In genomic region chr1:16009030-16009460, GRCh38 we compare ENCODE assay signal across 9 cellular contexts. TPM values are rescaled to one million over a fixed set of nuclear protein-coding genes. Genes with fewer than 3 reads are reported as not detected.
A peak's percentile ranks its signal among the peaks of the same experiment; 100 is the strongest.
DNase-seq lines count a peak whose midpoint lies in the region; ATAC-seq and TF ChIP-seq lines count a peak whose summit lies in the region.
"Had no signal": no experiment of that assay in that cellular context is flagged by ENCODE, and none has a peak within 500 bp of the region (broad histone marks: within the 10 kb centered on the region; RNA-seq: fewer than 3 reads in every experiment).

No MANE protein-coding gene starts in this region.

- no peak overlapping the region for H3K27ac Mint-ChIP-seq in T-helper 17 cell

- peaks cover 3% of the 10 kb centered on the region for H3K4me1 Mint-ChIP-seq in T-helper 17 cell

- H3K36me3 ChIP-seq in GM06990 (ENCODE audit: control insufficient read depth, insufficient read depth, low read length) = no peaks in the 10 kb centered on the region
- no peaks in the 10 kb centered on the region for H3K36me3 ChIP-seq in adrenal gland (replicated peaks in 1 of 2)

- no peak for DNase-seq in GM06990 (ENCODE audit: extremely low read depth, insufficient read length)
- DNase-seq in MV-4-11 (lab: John Stamatoyannopoulos, UW) = peak; percentile 14
- peak; percentile 48 to 62 (median 49) for DNase-seq in T-helper 17 cell
- DNase-seq in adrenal gland = peak; percentile 80 to 94 (median 86)
- DNase-seq in left ventricle myocardium superior = peak; percentile 85
- DNase-seq in sciatic nerve (ENCODE audit: low spot score) = peak; percentile 89

- peak; percentile 67 for ATAC-seq in T-helper 17 cell
- peak; percentile 2 for ATAC-seq in left ventricle myocardium superior
- peak; percentile 72 for ATAC-seq in sciatic nerve
- no peak for ATAC-seq in HG03571 (IDR thresholded peaks at IDR 0.05; ENCODE audit: unreplicated experiment)
- ATAC-seq in GM18520 (IDR thresholded peaks at IDR 0.05; ENCODE audit: unreplicated experiment) = no peak

- intact Hi-C loops in adrenal gland (cut with DNase I) = loop anchor here (5.0 to 10.0 kb wide), 2 partner anchors 38 to 46 kb away; no protein-coding TSS in a partner anchor
- intact Hi-C loops in left ventricle myocardium superior (cut with micrococcal nuclease) = loop anchor here (10.0 kb wide), 1 partner anchor 46 kb away; no protein-coding TSS in a partner anchor
- intact Hi-C loops in sciatic nerve (cut with DNase I) = no loop called here

- TF ChIP-seq CTCF in GM06990 (IDR thresholded peaks at IDR 0.05; ENCODE audit: insufficient read depth, low read length, poor library complexity, severe bottlenecking) (peak; percentile 94), adrenal gland (IDR thresholded peaks at IDR 0.05) (peak; percentile 97 to 98 (median 97))

- H3K36me3 Mint-ChIP-seq in T-helper 17 cell (ENCODE audit: low read depth) = no peaks in the 10 kb centered on the region

- no peak overlapping the region for H3K27ac ChIP-seq in adrenal gland

- H3K27me3 ChIP-seq in GM06990 (replicated peaks; ENCODE audit: control insufficient read depth, insufficient read depth, low read length) (no peaks in the 10 kb centered on the region), adrenal gland (no peaks in the 10 kb centered on the region)

- H3K4me3 Mint-ChIP-seq in T-helper 17 cell = no peak overlapping the region

- WGBS in adrenal gland, 4 donors = 0 to 3% (median 1%) methylated on average over 3 to 4 of the region's 4 CpGs

- H3K9me3 ChIP-seq in T-helper 17 cell (ENCODE audit: control insufficient read depth, low read length, poor library complexity, severe bottlenecking) = no peaks in the 10 kb centered on the region
- H3K9me3 ChIP-seq in adrenal gland (replicated peaks in 1 of 3) = no peaks in the 10 kb centered on the region

- H3K4me3 ChIP-seq in GM06990 (replicated peaks; ENCODE audit: low read depth, low read length) (no peak overlapping the region), adrenal gland (no peak overlapping the region)

- peaks cover 19 to 20% of the 10 kb centered on the region in 2 donors for H3K4me1 ChIP-seq in adrenal gland (replicated peaks in 1 of 2)

- peaks cover 42% of the 10 kb centered on the region for H3K27me3 Mint-ChIP-seq in T-helper 17 cell

- TF ChIP-seq POLR2A in adrenal gland (IDR thresholded peaks at IDR 0.05) = no peak

RNA-seq across cellular contexts. Expression of gene SRARP, which starts 5.0 kb away (rescaled TPM):
- total RNA-seq in T-helper 17 cell = not detected
- total RNA-seq in adrenal gland = not detected
- not detected for polyA plus RNA-seq in adrenal gland
- 0.84 TPM for total RNA-seq in left ventricle myocardium superior
- 0.18 TPM for total RNA-seq in sciatic nerve

RNA-seq across cellular contexts. Expression of gene HSPB7, which starts 8.8 kb away (rescaled TPM):
- total RNA-seq in T-helper 17 cell (not detected), adrenal gland (100 to 1,000 TPM in 4 of 8 donors, 10 to 100 TPM in 4; 13.4 to 633 (median 92.8) TPM), left ventricle myocardium superior (3,996 TPM), sciatic nerve (10.7 TPM)
- 100 to 1,000 TPM in 1 of 3 donors, 10 to 100 TPM in 2; 52.7 to 488 (median 90.1) TPM for polyA plus RNA-seq in adrenal gland
- total RNA-seq: frontal cortex had no signal

RNA-seq across cellular contexts. Expression of gene CLCNKA, which starts 12.8 kb away (rescaled TPM):
- total RNA-seq in T-helper 17 cell (not detected), adrenal gland (1 to 10 TPM in 5 of 8 donors, under 1 TPM in 3; 0.18 to 4.9 (median 1.7) TPM), left ventricle myocardium superior (0.15 TPM), sciatic nerve (0.13 TPM)
- polyA plus RNA-seq in adrenal gland = 10 to 100 TPM in 1 of 3 donors, 1 to 10 TPM in 2; 1.5 to 52.5 (median 8.2) TPM

RNA-seq across cellular contexts. Expression of gene ZBTB17, which starts 33.1 kb away (rescaled TPM):
- total RNA-seq in T-helper 17 cell = 10 to 100 TPM; 71.7 to 99.0 TPM
- total RNA-seq in adrenal gland = 10 to 100 TPM; 26.8 to 50.2 (median 33.7) TPM
- polyA plus RNA-seq in adrenal gland = 100 to 1,000 TPM in 2 of 3 donors, 1 to 10 TPM in 1; 8.0 to 172 (median 114) TPM
- 27.3 TPM for total RNA-seq in left ventricle myocardium superior
- 37.7 TPM for total RNA-seq in sciatic nerve

RNA-seq across cellular contexts. Expression of gene CLCNKB, which starts 34.5 kb away (rescaled TPM):
- total RNA-seq in T-helper 17 cell (not detected), adrenal gland (1 to 10 TPM in 7 of 8 donors, under 1 TPM in 1; 0.69 to 9.9 (median 2.9) TPM), left ventricle myocardium superior (2.1 TPM), sciatic nerve (1.4 TPM)
- polyA plus RNA-seq in adrenal gland = 1 to 10 TPM in 2 of 3 donors, under 1 TPM in 1; 0.88 to 4.4 (median 2.4) TPM

Comparison
In these comparisons a context has a peak if more than half of its experiments do, and no peak if none do; other contexts are left out.
1. ATAC-seq: peak in T-helper 17 cell (single experiment), left ventricle myocardium superior (single experiment) and sciatic nerve (single experiment); none in HG03571 (single experiment) and GM18520 (single experiment).
2. RNA of gene HSPB7, which starts 8.8 kb away (total RNA-seq): 3,996 TPM in left ventricle myocardium superior (single experiment), 13.4 to 633 TPM in adrenal gland and 10.7 TPM in sciatic nerve (single experiment); not detected in T-helper 17 cell; every median in the first group is over 10 times any median in the second.